9 cellular contexts compared by ENCODE assay signal in genomic region chr5:158013939-158014338, GRCh38.
DNase-seq lines count a peak whose midpoint lies in the region; ATAC-seq and TF ChIP-seq lines count a peak whose summit lies in the region.
"Had no signal": no experiment of that assay in that cellular context is flagged by ENCODE, and none has a peak within 500 bp of the region (broad histone marks: within the 10 kb centered on the region; RNA-seq: fewer than 3 reads in every experiment).

No MANE protein-coding gene starts in this region.

- DNase-seq in GM03348 (ENCODE audit: low spot score) (peak; percentile 50), NB4 (ENCODE audit: low read depth) (no peak), epithelial cell of proximal tubule (ENCODE audit: low read depth) (no peak), omental fat pad (ENCODE audit: low spot score) (no peak), ACHN (no peak)

- H3K4me3 ChIP-seq in NB4 (ENCODE audit: low read depth, low read length), result no peak overlapping the region
- no peak overlapping the region for H3K4me3 ChIP-seq in epithelial cell of proximal tubule (ENCODE audit: low read depth, low read length)

- ATAC-seq in omental fat pad (ENCODE audit: low FRiP score) (peak; percentile 71), HG02840 (IDR thresholded peaks at IDR 0.05; ENCODE audit: low FRiP score, unreplicated experiment) (no peak), HG03432 (IDR thresholded peaks at IDR 0.05; ENCODE audit: unreplicated experiment) (no peak), HG03442 (IDR thresholded peaks at IDR 0.05; ENCODE audit: unreplicated experiment) (no peak)
- ATAC-seq: stimulated activated naive CD8-positive, alpha-beta T cell treated with anti-CD3 and anti-CD28 coated beads, Interleukin-15, amount 100 ng/mL, for 72 hours had no signal

- in situ Hi-C loops in ACHN (cut with HindIII; ENCODE audit: low pct_ligation_motif_present, low pct_unique_long_range_greater_than_20kb, low sequenced_read_pairs), result no loop called here

- no peak for TF ChIP-seq POLR2A in NB4 (IDR thresholded peaks at IDR 0.05; ENCODE audit: extremely low read depth, insufficient read length)

- TF ChIP-seq CTCF in NB4 (IDR thresholded peaks at IDR 0.05; ENCODE audit: low read depth, low read length) (peak; percentile 13), epithelial cell of proximal tubule (conservative IDR thresholded peaks at IDR 0.05; ENCODE audit: low read depth, low read length) (peak; percentile 66), omental fat pad (IDR thresholded peaks at IDR 0.05) (no peak)

Comparison
In these comparisons a context has a peak if more than half of its experiments do, and no peak if none do; other contexts are left out.
1. CTCF ChIP-seq: peak in NB4 (single experiment) and epithelial cell of proximal tubule (single experiment); none in omental fat pad (0 of 3).